13 cellular contexts compared by ENCODE assay signal in the genomic region with DNA sequence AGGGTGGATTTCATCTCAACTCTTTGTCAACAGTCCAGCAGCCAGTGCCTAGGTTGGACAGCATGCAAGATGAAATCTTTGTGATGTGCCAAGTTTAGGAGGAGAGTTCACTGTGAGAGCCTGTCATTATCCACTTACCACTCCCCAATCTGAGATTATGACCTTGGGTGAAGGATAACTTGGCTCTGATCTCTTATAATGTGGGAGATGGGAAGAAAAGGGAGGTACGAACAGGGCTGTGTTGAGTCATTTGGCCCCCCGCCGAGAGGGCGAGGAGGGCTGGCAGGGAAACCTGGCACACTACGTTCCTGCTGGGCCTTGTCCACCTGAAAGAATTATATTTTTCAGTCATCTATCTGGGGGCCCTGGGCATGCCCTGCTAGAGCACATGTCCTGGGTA. TPM values are rescaled to one million over a fixed set of nuclear protein-coding genes. Genes with fewer than 3 reads are reported as not detected.
DNase-seq lines count a peak whose midpoint lies in the region; ATAC-seq, FAIRE-seq and TF ChIP-seq lines count a peak whose summit lies in the region.
"Had no signal": no experiment of that assay in that cellular context is flagged by ENCODE, and none has a peak within 500 bp of the region (broad histone marks: within the 10 kb centered on the region; RNA-seq: fewer than 3 reads in every experiment).

No MANE protein-coding gene starts in this region.

- H3K4me1 ChIP-seq in PC-9 (replicated peaks; ENCODE audit: insufficient read depth): peaks cover 76% of the 10 kb centered on the region

- H4K20me1 ChIP-seq in PC-9 (ENCODE audit: insufficient read depth): no peaks in the 10 kb centered on the region

- no peaks in the 10 kb centered on the region for H3K9me2 ChIP-seq in PC-9 (ENCODE audit: insufficient read depth)

- peak overlapping the region; percentile 79 for H3K27ac ChIP-seq in PC-9
- H3K27ac ChIP-seq: foreskin keratinocyte, SK-N-MC had no signal

- peaks cover 66% of the 10 kb centered on the region for H3F3A ChIP-seq in PC-9 (ENCODE audit: insufficient read depth, low read depth)

- no TSS peak for BruUV-seq in PC-9 (replicated peaks; lab: Mats Ljungman, UMichigan)

- H3K27me3 ChIP-seq in PC-9 (ENCODE audit: insufficient read depth, low read depth): no peaks in the 10 kb centered on the region

- peak; percentile 55 for ATAC-seq in omental fat pad (ENCODE audit: low FRiP score)
- no peak for ATAC-seq in GM18858 (IDR thresholded peaks at IDR 0.05; ENCODE audit: unreplicated experiment)
- ATAC-seq: activated T-helper 17 cell treated with anti-CD3 and anti-CD28 coated beads, Interleukin-2, amount 50 U/mL, for 72 hours; foreskin keratinocyte had no signal

- DNase-seq in Daoy (ENCODE audit: low read depth) (peak; percentile 91), PC-9 (no peak), fibroblast of pulmonary artery (ENCODE audit: low read depth) (peak; percentile 60), omental fat pad (ENCODE audit: low spot score) (no peak), NCI-H82 (lab: John Stamatoyannopoulos, UW) (no peak), urothelium cell line (ENCODE audit: low spot score) (no peak)
- no peak for DNase-seq in central memory CD4-positive, alpha-beta T cell
- DNase-seq: activated CD4-positive, CD25-positive, alpha-beta regulatory T cell; foreskin keratinocyte had no signal

- H3K4me3 ChIP-seq in PC-9: no peak overlapping the region
- no peak overlapping the region for H3K4me3 ChIP-seq in fibroblast of pulmonary artery (replicated peaks; ENCODE audit: low read depth, low read length)
- H3K4me3 ChIP-seq: SK-N-MC had no signal

- TF ChIP-seq CTCF in PC-9 (conservative IDR thresholded peaks at IDR 0.05) (no peak), fibroblast of pulmonary artery (IDR thresholded peaks at IDR 0.05; ENCODE audit: low read length, missing control alignments) (no peak), omental fat pad (IDR thresholded peaks at IDR 0.05) (no peak)

- FAIRE-seq in urothelium cell line (lab: Jason Lieb, UNC): no peak
- FAIRE-seq: GM18507 had no signal

- intact Hi-C loops in PC-9 (cut with micrococcal nuclease; ENCODE audit: unreplicated experiment): no loop called here

- H3K36me3 ChIP-seq in PC-9 (ENCODE audit: low read depth): peaks cover 82% of the 10 kb centered on the region

- peaks cover 88% of the 10 kb centered on the region for H3K79me2 ChIP-seq in PC-9 (ENCODE audit: low read depth)

- POLR2A ChIA-PET in PC-9 (lab: Charles Lee; ENCODE audit: unreplicated experiment): no interaction called here

- peak overlapping the region; percentile 64 for H3K4me2 ChIP-seq in PC-9

- CTCF ChIA-PET in PC-9 (lab: Charles Lee): no interaction called here

- 0 out of 2 replicates have a peak, but pooled peaks cover 6% of the 10 kb centered on the region for H3K9me3 ChIP-seq in PC-9 (ENCODE audit: insufficient read depth, low read depth)

- H2AFZ ChIP-seq in PC-9: no peak overlapping the region

RNA-seq across cellular contexts. Expression of a gene that starts 35.8 kb away (rescaled TPM):
- 66.6 and 76.5 TPM in 2 replicates for total RNA-seq in Daoy (2014; rRNA removed; shearing (Covaris generic))
- total RNA-seq in PC-9 (2021): 58.3 and 91.0 TPM in 2 replicates
- 100 to 1,000 TPM; 189 to 459 (median 376) TPM for total RNA-seq in omental fat pad
- total RNA-seq: activated T-helper 17 cell treated with anti-CD3 and anti-CD28 coated beads, Interleukin-2, amount 50 U/mL, for 72 hours; foreskin keratinocyte had no signal

Comparison
In these comparisons a context has a peak if more than half of its experiments do, and no peak if none do; other contexts are left out.
1. DNase-seq: peak in Daoy (single experiment) and fibroblast of pulmonary artery (single experiment); none in PC-9 (0 of 2), omental fat pad (single experiment), NCI-H82 (single experiment), urothelium cell line (single experiment) and central memory CD4-positive, alpha-beta T cell (single experiment).